ENCODE assay signal across 17 cellular contexts in the genomic region with DNA sequence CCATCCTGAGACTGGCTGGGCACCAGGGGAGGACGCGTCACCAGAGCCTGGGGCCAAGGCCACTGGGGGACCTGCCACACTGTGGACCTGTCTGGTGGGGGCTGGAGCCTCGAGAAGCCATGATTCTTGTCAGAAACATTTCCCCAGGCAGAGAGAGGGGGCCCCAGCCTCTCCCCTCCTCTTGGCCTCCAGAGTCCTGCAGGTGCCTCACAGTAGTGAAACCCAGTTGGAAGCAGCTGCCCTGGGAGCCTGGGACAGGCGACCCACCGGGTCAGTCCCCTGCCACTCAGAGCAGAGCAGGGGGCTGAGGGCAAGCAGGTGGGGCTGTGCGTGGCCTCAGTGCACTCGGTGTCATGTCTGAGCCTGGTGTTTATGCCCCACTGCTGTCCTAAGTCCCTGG. TPM values are rescaled to one million over a fixed set of nuclear protein-coding genes. Genes with fewer than 3 reads are reported as not detected.
"Had no signal": no experiment of that assay in that cellular context is flagged by ENCODE, and none has a peak within 500 bp of the region (broad histone marks: within the 10 kb centered on the region; RNA-seq: fewer than 3 reads in every experiment).

No MANE protein-coding gene starts in this region.

- ATAC-seq: activated CD8-positive, alpha-beta T cell treated with anti-CD3 and anti-CD28 coated beads, Interleukin-2, amount 10 ng/mL, durations not matched to agents 7 days and 5 days; gastroesophageal sphincter; mucosa of descending colon; naive thymus-derived CD4-positive, alpha-beta T cell had no signal

- H3K9me3 ChIP-seq: ascending aorta, gastroesophageal sphincter, heart left ventricle, left ventricle myocardium inferior, mucosa of descending colon, stomach, testis had no signal

- H3K36me3 ChIP-seq: ascending aorta had no signal

- H3K4me3 ChIP-seq: ascending aorta, coronary artery, gastroesophageal sphincter, heart left ventricle, left ventricle myocardium inferior, mucosa of descending colon, stomach, testis had no signal

- H3K27ac ChIP-seq: gastroesophageal sphincter, left ventricle myocardium inferior, stomach, testis had no signal

- DNase-seq: activated CD4-positive, alpha-beta T cell treated with anti-CD3 and anti-CD28 coated beads, Interleukin-2, amount 10 ng/mL, durations not matched to agents 7 days and 5 days; activated CD8-positive, alpha-beta memory T cell treated with anti-CD3 and anti-CD28 coated beads, Interleukin-2, amount 50 U/mL, for 4 hours; activated CD8-positive, alpha-beta T cell treated with anti-CD3 and anti-CD28 coated beads, Interleukin-2, amount 10 ng/mL, durations not matched to agents 7 days and 5 days; activated effector memory CD4-positive, alpha-beta T cell treated with Interleukin-2 at 50 U/mL for 16 hours; activated naive CD4-positive, alpha-beta T cell treated with anti-CD3 and anti-CD28 coated beads, Interleukin-2, amount 10 ng/mL, durations not matched to agents 7 days and 5 days; activated naive CD8-positive, alpha-beta T cell treated with anti-CD3 and anti-CD28 coated beads, Interleukin-2, amount 50 U/mL, for 24 hours; activated T-cell treated with anti-CD3 and anti-CD28 coated beads, Interleukin-2, amount 50 U/mL, for 48 hours; effector CD4-positive, alpha-beta T cell; heart left ventricle; left ventricle myocardium inferior; naive thymus-derived CD4-positive, alpha-beta T cell; stomach; testis had no signal

- H3K27me3 ChIP-seq: ascending aorta, gastroesophageal sphincter, heart left ventricle, stomach, testis had no signal

RNA-seq across cellular contexts. Expression of a gene that starts 7.8 kb away (rescaled TPM):
- total RNA-seq: activated CD4-positive, alpha-beta T cell treated with anti-CD3 and anti-CD28 coated beads, Interleukin-2, amount 10 ng/mL, durations not matched to agents 7 days and 5 days; activated CD8-positive, alpha-beta T cell treated with anti-CD3 and anti-CD28 coated beads, Interleukin-2, amount 10 ng/mL, durations not matched to agents 7 days and 5 days had no signal

RNA-seq across cellular contexts. Expression of a gene that starts 36.2 kb away (rescaled TPM):
- total RNA-seq: activated CD4-positive, alpha-beta T cell treated with anti-CD3 and anti-CD28 coated beads, Interleukin-2, amount 10 ng/mL, durations not matched to agents 7 days and 5 days had no signal
